Comparison of ENCODE assay signal across 10 cellular contexts in the genomic region with DNA sequence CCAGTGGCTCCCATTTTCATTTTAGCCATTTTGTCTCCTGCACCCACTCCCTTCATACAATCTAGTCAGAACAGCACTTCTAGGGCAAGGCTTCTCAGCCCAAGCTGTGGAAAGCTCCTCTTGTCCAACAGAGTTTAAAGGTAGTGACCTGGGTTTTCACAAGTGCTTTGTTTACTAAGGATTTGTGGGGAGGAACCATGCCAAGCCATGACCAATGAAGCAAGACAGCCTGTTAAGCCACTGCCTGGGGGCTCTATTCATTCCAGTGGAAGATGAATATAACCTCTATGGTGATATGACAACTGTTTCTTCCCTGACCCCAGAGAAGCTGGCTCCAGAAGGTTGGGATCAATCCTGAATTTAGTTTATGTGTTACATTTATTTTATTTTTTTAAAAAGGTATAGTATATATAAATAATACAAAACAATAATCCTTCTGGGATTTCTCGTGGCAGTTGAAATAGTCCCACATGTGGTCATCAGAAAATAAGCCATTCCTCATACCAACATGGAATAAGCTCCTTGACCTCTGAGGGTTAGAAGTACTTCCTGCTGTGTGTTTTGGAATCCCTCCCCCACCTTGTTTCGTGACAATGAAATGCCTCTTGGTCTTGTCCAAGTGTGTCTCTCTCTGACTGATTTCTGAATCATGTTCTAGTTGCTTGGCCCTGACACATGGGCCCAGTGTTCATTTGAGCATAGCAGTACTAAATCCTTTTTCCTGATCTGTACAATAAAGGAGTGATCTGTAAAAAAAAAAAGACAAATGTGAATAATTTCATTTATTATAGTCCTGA. TPM values are rescaled to one million over a fixed set of nuclear protein-coding genes. Genes with fewer than 3 reads are reported as not detected.
DNase-seq lines count a peak whose midpoint lies in the region; ATAC-seq, FAIRE-seq and TF ChIP-seq lines count a peak whose summit lies in the region.
"Had no signal": no experiment of that assay in that cellular context is flagged by ENCODE, and none has a peak within 500 bp of the region (broad histone marks: within the 10 kb centered on the region; RNA-seq: fewer than 3 reads in every experiment).

No MANE protein-coding gene starts in this region.

- no peaks in the 10 kb centered on the region for H3K9me3 Mint-ChIP-seq in Calu3 (ENCODE audit: low read depth, unreplicated experiment)
- H3K9me3 Mint-ChIP-seq: activated naive CD8-positive, alpha-beta T cell treated with anti-CD3 and anti-CD28 coated beads for 36 hours had no signal

- TF ChIP-seq CTCF in Calu3 (IDR thresholded peaks at IDR 0.05; ENCODE audit: unreplicated experiment) (no peak), NB4 (IDR thresholded peaks at IDR 0.05; ENCODE audit: low read depth, low read length) (no peak), choroid plexus epithelial cell (conservative IDR thresholded peaks at IDR 0.05; ENCODE audit: low read depth, low read length) (no peak)

- peaks cover 66% of the 10 kb centered on the region for H3K4me1 Mint-ChIP-seq in Calu3 (ENCODE audit: low read depth, unreplicated experiment)

- CTCF ChIA-PET in Calu3 (lab: Charles Lee), result no interaction called here

- ATAC-seq in HG03354 (IDR thresholded peaks at IDR 0.05; ENCODE audit: poor library complexity, severe bottlenecking, unreplicated experiment) (no peak), HG02885 (IDR thresholded peaks at IDR 0.05; ENCODE audit: poor library complexity, unreplicated experiment) (no peak)
- ATAC-seq: pancreas had no signal

- peak; percentile 26 for DNase-seq in Calu3
- peak; percentile 43 for DNase-seq in NB4 (ENCODE audit: low read depth)
- DNase-seq in choroid plexus epithelial cell (ENCODE audit: low read depth), result peak; percentile 59
- DNase-seq in myocyte (ENCODE audit: low read depth), result peak; percentile 90
- no peak for DNase-seq in frontal cortex (ENCODE audit: low spot score in 2 of 2)
- no peak for DNase-seq in NCI-H345 (lab: John Stamatoyannopoulos, UW)
- DNase-seq: activated naive CD8-positive, alpha-beta T cell treated with anti-CD3 and anti-CD28 coated beads for 36 hours; pancreas had no signal

- H3K27me3 Mint-ChIP-seq in Calu3 (ENCODE audit: unreplicated experiment), result no peaks in the 10 kb centered on the region
- H3K27me3 Mint-ChIP-seq: activated naive CD8-positive, alpha-beta T cell treated with anti-CD3 and anti-CD28 coated beads for 36 hours had no signal

- no peak overlapping the region for H3K4me3 Mint-ChIP-seq in Calu3 (ENCODE audit: low read depth, unreplicated experiment)
- H3K4me3 Mint-ChIP-seq: activated naive CD8-positive, alpha-beta T cell treated with anti-CD3 and anti-CD28 coated beads for 36 hours had no signal

- H3K36me3 Mint-ChIP-seq in Calu3 (ENCODE audit: insufficient read depth, unreplicated experiment), result peaks cover 23% of the 10 kb centered on the region
- H3K36me3 Mint-ChIP-seq: activated naive CD8-positive, alpha-beta T cell treated with anti-CD3 and anti-CD28 coated beads for 36 hours had no signal

- FAIRE-seq in frontal cortex (lab: Jason Lieb, UNC), result no peak
- FAIRE-seq: pancreas had no signal

- H3K4me3 ChIP-seq in NB4 (ENCODE audit: low read depth, low read length) (no peak overlapping the region), choroid plexus epithelial cell (ENCODE audit: low read depth, low read length) (no peak overlapping the region)
- H3K4me3 ChIP-seq: pancreas had no signal

- TF ChIP-seq POLR2A in NB4 (IDR thresholded peaks at IDR 0.05; ENCODE audit: extremely low read depth, insufficient read length), result no peak

- intact Hi-C loops in Calu3 (cut with micrococcal nuclease; ENCODE audit: unreplicated experiment), result loop anchor here (5.0 to 10.0 kb wide), 2 partner anchors 32 to 295 kb away; partner anchors contain the start of gene MTMR14

- no TSS peak for BruUV-seq in Calu3 (replicated peaks; lab: Mats Ljungman, UMichigan)

- H3K27ac Mint-ChIP-seq in Calu3 (ENCODE audit: unreplicated experiment), result peak overlapping the region; percentile 71
- H3K27ac Mint-ChIP-seq: activated naive CD8-positive, alpha-beta T cell treated with anti-CD3 and anti-CD28 coated beads for 36 hours had no signal

RNA-seq across cellular contexts. Expression of gene THUMPD3, which starts 13.3 kb away (rescaled TPM):
- 43.6 and 57.7 TPM in 2 replicates for total RNA-seq in Calu3 (2022)
- total RNA-seq in myocyte, result 46.9 and 53.2 TPM in 2 replicates
- polyA plus RNA-seq in myocyte (2012), result 36.3 TPM
- 79.1 TPM for total RNA-seq in frontal cortex

RNA-seq across cellular contexts. Expression of gene SETD5, which starts 47.9 kb away (rescaled TPM):
- total RNA-seq in Calu3 (2022) (132 and 158 TPM in 2 replicates), myocyte (83.2 and 98.4 TPM in 2 replicates), frontal cortex (28.5 TPM)
- 66.0 TPM for polyA plus RNA-seq in myocyte (2012)

Comparison
In these comparisons a context has a peak if more than half of its experiments do, and no peak if none do; other contexts are left out.
1. DNase-seq: peak in Calu3 (single experiment), NB4 (single experiment), choroid plexus epithelial cell (single experiment) and myocyte (single experiment); none in frontal cortex (0 of 2) and NCI-H345 (single experiment).